10 cellular contexts compared by ENCODE assay signal in genomic region chr5:154713615-154714125, GRCh38. TPM values are rescaled to one million over a fixed set of nuclear protein-coding genes. Genes with fewer than 3 reads are reported as not detected.
DNase-seq lines count a peak whose midpoint lies in the region; ATAC-seq and TF ChIP-seq lines count a peak whose summit lies in the region.
"Had no signal": no experiment of that assay in that cellular context is flagged by ENCODE, and none has a peak within 500 bp of the region (broad histone marks: within the 10 kb centered on the region; RNA-seq: fewer than 3 reads in every experiment).

No MANE protein-coding gene starts in this region.

- H3K36me3 ChIP-seq in GM23248 (ENCODE audit: low read depth) (no peaks in the 10 kb centered on the region), parathyroid adenoma (ENCODE audit: control insufficient read depth, insufficient read depth, low read length) (no peaks in the 10 kb centered on the region)

- H3K9me2 ChIP-seq in GM23248 (ENCODE audit: insufficient read depth): no peaks in the 10 kb centered on the region

- ATAC-seq in foreskin keratinocyte: peak; percentile 10
- ATAC-seq in activated CD8-positive, alpha-beta memory T cell treated with anti-CD3 and anti-CD28 coated beads, Interleukin-2, amount 10 ng/mL, durations not matched to agents 7 days and 5 days: no peak

- H3K9me3 ChIP-seq in GM23248 (ENCODE audit: low read depth) (no peaks in the 10 kb centered on the region), parathyroid adenoma (ENCODE audit: control insufficient read depth, low read length) (no peaks in the 10 kb centered on the region)

- 0 out of 2 replicates have a peak, but pooled peaks cover 10% of the 10 kb centered on the region for H3F3A ChIP-seq in GM23248 (ENCODE audit: insufficient read depth)

- TF ChIP-seq CTCF in foreskin keratinocyte (conservative IDR thresholded peaks at IDR 0.05): no peak
- TF ChIP-seq CTCF in parathyroid adenoma (IDR thresholded peaks at IDR 0.05): no peak

- CTCF ChIA-PET in activated CD8-positive, alpha-beta memory T cell treated with anti-CD3 and anti-CD28 coated beads, Interleukin-2, amount 10 ng/mL, durations not matched to agents 7 days and 5 days (lab: Charles Lee): interaction anchor here (1.2 kb wide), 1 partner anchor 12 kb away, joined by 3 read pairs; no protein-coding TSS in a partner anchor

- no peaks in the 10 kb centered on the region for H3K36me3 Mint-ChIP-seq in activated CD8-positive, alpha-beta memory T cell treated with anti-CD3 and anti-CD28 coated beads, Interleukin-2, amount 10 ng/mL, durations not matched to agents 7 days and 5 days
- H3K36me3 Mint-ChIP-seq: T-cell had no signal

- no peak overlapping the region for H3K4me3 Mint-ChIP-seq in activated CD8-positive, alpha-beta memory T cell treated with anti-CD3 and anti-CD28 coated beads, Interleukin-2, amount 10 ng/mL, durations not matched to agents 7 days and 5 days
- H3K4me3 Mint-ChIP-seq: activated CD8-positive, alpha-beta T cell treated with anti-CD3 and anti-CD28 coated beads for 36 hours had no signal

- H3K4me1 Mint-ChIP-seq in activated CD8-positive, alpha-beta memory T cell treated with anti-CD3 and anti-CD28 coated beads, Interleukin-2, amount 10 ng/mL, durations not matched to agents 7 days and 5 days: peaks cover 5% of the 10 kb centered on the region

- DNase-seq in GM23248 (no peak), SK-N-DZ (ENCODE audit: low spot score) (peak; percentile 15), foreskin keratinocyte (peak in 1 of 2 donors; percentile 9), NCI-H2171 treated with DMSO at 0.1 percent for 48 hours (lab: John Stamatoyannopoulos, UW) (no peak), foreskin melanocyte (no peak), NCI-H2029 treated with DMSO at 0.1 percent for 48 hours (lab: John Stamatoyannopoulos, UW) (no peak)
- DNase-seq in activated CD8-positive, alpha-beta memory T cell treated with anti-CD3 and anti-CD28 coated beads, Interleukin-2, amount 10 ng/mL, durations not matched to agents 7 days and 5 days: no peak
- DNase-seq: activated CD8-positive, alpha-beta T cell treated with anti-CD3 and anti-CD28 coated beads for 36 hours; T-cell had no signal

- no peaks in the 10 kb centered on the region for H3K27me3 Mint-ChIP-seq in activated CD8-positive, alpha-beta memory T cell treated with anti-CD3 and anti-CD28 coated beads, Interleukin-2, amount 10 ng/mL, durations not matched to agents 7 days and 5 days
- H3K27me3 Mint-ChIP-seq: activated CD8-positive, alpha-beta T cell treated with anti-CD3 and anti-CD28 coated beads for 36 hours; T-cell had no signal

- WGBS in GM23248 (ENCODE audit: low coverage in 1 of 2, low lambda C conversion rate in 2 of 2, missing lambda C conversion rate in 2 of 2), 2 experiments: 94 to 95% methylated on average over 2 of the region's 2 CpGs

- no peaks in the 10 kb centered on the region for H3K27me3 ChIP-seq in GM23248 (replicated peaks; ENCODE audit: insufficient read depth)
- H3K27me3 ChIP-seq in foreskin keratinocyte: no peaks in the 10 kb centered on the region
- H3K27me3 ChIP-seq in parathyroid adenoma (ENCODE audit: control insufficient read depth, insufficient read depth, low read length): no peaks in the 10 kb centered on the region

- no peak overlapping the region for H3K4me3 ChIP-seq in GM23248
- peak overlapping the region; percentile 67 for H3K4me3 ChIP-seq in parathyroid adenoma (ENCODE audit: low read depth, low read length)

- H3K79me2 ChIP-seq in GM23248 (ENCODE audit: insufficient read depth) (no peaks in the 10 kb centered on the region), parathyroid adenoma (peaks cover 38% of the 10 kb centered on the region)

- H4K20me1 ChIP-seq in GM23248 (ENCODE audit: insufficient read depth): no peaks in the 10 kb centered on the region

- H2AFZ ChIP-seq in GM23248 (no peak overlapping the region), parathyroid adenoma (peak overlapping the region; percentile 7)

- in situ Hi-C loops in GM23248 (cut with MboI): no loop called here

- peaks cover 27% of the 10 kb centered on the region for H3K4me1 ChIP-seq in GM23248 (ENCODE audit: insufficient read depth)
- peaks cover 12% of the 10 kb centered on the region for H3K4me1 ChIP-seq in foreskin keratinocyte
- peaks cover 11% of the 10 kb centered on the region for H3K4me1 ChIP-seq in parathyroid adenoma

- H3K9ac ChIP-seq in GM23248 (no peak overlapping the region), parathyroid adenoma (no peak overlapping the region)

- no peak overlapping the region for H3K27ac Mint-ChIP-seq in activated CD8-positive, alpha-beta memory T cell treated with anti-CD3 and anti-CD28 coated beads, Interleukin-2, amount 10 ng/mL, durations not matched to agents 7 days and 5 days
- H3K27ac Mint-ChIP-seq: activated CD8-positive, alpha-beta T cell treated with anti-CD3 and anti-CD28 coated beads for 36 hours had no signal

- H3K27ac ChIP-seq in GM23248 (no peak overlapping the region), foreskin keratinocyte (no peak overlapping the region), parathyroid adenoma (peak overlapping the region; percentile 84)

- H3K4me2 ChIP-seq in GM23248 (ENCODE audit: unreplicated experiment) (peak overlapping the region; percentile 6), parathyroid adenoma (ENCODE audit: low read length) (peak overlapping the region; percentile 88)

- H3K9me3 Mint-ChIP-seq in activated CD8-positive, alpha-beta memory T cell treated with anti-CD3 and anti-CD28 coated beads, Interleukin-2, amount 10 ng/mL, durations not matched to agents 7 days and 5 days (ENCODE audit: low read depth): no peaks in the 10 kb centered on the region
- H3K9me3 Mint-ChIP-seq: activated CD8-positive, alpha-beta T cell treated with anti-CD3 and anti-CD28 coated beads for 36 hours; T-cell had no signal

RNA-seq across cellular contexts. Expression of gene LARP1, which starts 41.5 kb away (rescaled TPM):
- 59.9 and 81.9 TPM in 2 replicates for total RNA-seq in GM23248 (2014; rRNA removed; shearing (Covaris generic))
- 30.2 and 33.8 TPM in 2 replicates for polyA plus RNA-seq in GM23248 (2016; fragmentation: Nextera tagmentation; extraction: Ambion mirVana)
- polyA plus RNA-seq in SK-N-DZ (2014; cell fraction: cytosol; rRNA removed): 89.5 and 92.3 TPM in 2 replicates
- polyA plus RNA-seq in SK-N-DZ (2014; cell fraction: nucleus; rRNA removed): 82.9 and 128 TPM in 2 replicates
- 129 and 149 TPM in 2 replicates for total RNA-seq in foreskin keratinocyte
- 27.7 and 35.9 TPM in 2 replicates for polyA plus RNA-seq in foreskin keratinocyte
- 100 to 1,000 TPM; 212 to 238 TPM for total RNA-seq in activated CD8-positive, alpha-beta memory T cell treated with anti-CD3 and anti-CD28 coated beads, Interleukin-2, amount 10 ng/mL, durations not matched to agents 7 days and 5 days
